In genomic region chr12:76762556-76762955, GRCh38 we compare ENCODE assay signal across 1 cellular context.
TF ChIP-seq lines count a peak whose summit lies in the region.

No MANE protein-coding gene starts in this region.

TF ChIP-seq in SK-N-SH treated with all-trans-retinoic acid at 6 μM for 48 hours, 23 proteins besides CTCF, POLR2A, EP300 and RAD21 (continued from another document):
- no peak for TF ChIP-seq PATZ1 (CRISPR knock-in tag; IDR thresholded peaks at IDR 0.05; ENCODE audit: borderline replicate concordance)
- no peak for TF ChIP-seq OSR1 (CRISPR knock-in tag; IDR thresholded peaks at IDR 0.05)
- TF ChIP-seq ZC3H10 (CRISPR knock-in tag; IDR thresholded peaks at IDR 0.05): no peak
- no peak for TF ChIP-seq ZNF565 (CRISPR knock-in tag; conservative IDR thresholded peaks at IDR 0.05; ENCODE audit: low read depth)
- no peak for TF ChIP-seq ESRRG (CRISPR knock-in tag; IDR thresholded peaks at IDR 0.05)
- TF ChIP-seq TOX (CRISPR knock-in tag; IDR thresholded peaks at IDR 0.05; ENCODE audit: borderline replicate concordance): no peak
- no peak for TF ChIP-seq POU6F1 (CRISPR knock-in tag; IDR thresholded peaks at IDR 0.05; ENCODE audit: borderline replicate concordance, low read depth)
- no peak for TF ChIP-seq CSDC2 (CRISPR knock-in tag; IDR thresholded peaks at IDR 0.05)
